1 cellular context compared by ENCODE assay signal in genomic region chr5:133969654-133970324, GRCh38.
TF ChIP-seq lines count a peak whose summit lies in the region.

No MANE protein-coding gene starts in this region.

TF ChIP-seq in HepG2, 621 proteins besides CTCF, POLR2A, EP300 and RAD21 (continued from another document and continues in another):
- peak; percentile 90; the same call in 1 of the 2 replicates for TF ChIP-seq NCOR1 (IDR thresholded peaks at IDR 0.05; ENCODE audit: borderline replicate concordance, low read length)
- TF ChIP-seq PRPF4 (IDR thresholded peaks at IDR 0.05; ENCODE audit: low read depth, low read length, poor library complexity, severe bottlenecking), result no peak
- no peak for TF ChIP-seq ZXDC (CRISPR knock-in tag; IDR thresholded peaks at IDR 0.05)
- TF ChIP-seq TMF1 (CRISPR knock-in tag; IDR thresholded peaks at IDR 0.05; ENCODE audit: low read depth), result no peak
- TF ChIP-seq PHF21A (CRISPR knock-in tag; IDR thresholded peaks at IDR 0.05), result no peak; the same call in 1 of the 2 replicates
- peak; percentile 36; the same call in 1 of the 2 replicates for TF ChIP-seq NAIF1 (CRISPR knock-in tag; IDR thresholded peaks at IDR 0.05; ENCODE audit: borderline replicate concordance)
- TF ChIP-seq CAMTA2 (CRISPR knock-in tag; IDR thresholded peaks at IDR 0.05; ENCODE audit: borderline replicate concordance), result no peak
- no peak; the same call in 1 of the 2 replicates for TF ChIP-seq ZBTB34 (CRISPR knock-in tag; IDR thresholded peaks at IDR 0.05)
- no peak for TF ChIP-seq ZBTB37 (CRISPR knock-in tag; IDR thresholded peaks at IDR 0.05)
- TF ChIP-seq PHF20 (CRISPR knock-in tag; IDR thresholded peaks at IDR 0.05), result no peak
- no peak for TF ChIP-seq ZNF441 (CRISPR knock-in tag; IDR thresholded peaks at IDR 0.05; ENCODE audit: borderline replicate concordance)
- no peak for TF ChIP-seq SNRNP70 (IDR thresholded peaks at IDR 0.05; ENCODE audit: low read depth, low read length)
- no peak for TF ChIP-seq ZNF740 (CRISPR knock-in tag; IDR thresholded peaks at IDR 0.05)
- TF ChIP-seq CEBPZ (IDR thresholded peaks at IDR 0.05; ENCODE audit: low read length), result no peak
- TF ChIP-seq RARA (CRISPR knock-in tag; IDR thresholded peaks at IDR 0.05), result 0 out of 2 replicates have a peak, but pooled peaks have one; percentile 6
- TF ChIP-seq ZMYM3 (CRISPR knock-in tag; IDR thresholded peaks at IDR 0.05), result no peak; the same call in 1 of the 2 replicates
- peak; percentile 83 for TF ChIP-seq FOSL2 (CRISPR knock-in tag; IDR thresholded peaks at IDR 0.05)
- peak; percentile 45; the same call in 1 of the 2 replicates for TF ChIP-seq ZNF124 (CRISPR knock-in tag; IDR thresholded peaks at IDR 0.05)
- no peak; the same call in 1 of the 2 replicates for TF ChIP-seq FOXJ3 (CRISPR knock-in tag; IDR thresholded peaks at IDR 0.05; ENCODE audit: borderline replicate concordance)
- no peak for TF ChIP-seq MAFF (IDR thresholded peaks at IDR 0.05; ENCODE audit: low read depth, low read length)
- TF ChIP-seq POGK (CRISPR knock-in tag; conservative IDR thresholded peaks at IDR 0.05), result 0 out of 2 replicates have a peak, but pooled peaks have one; percentile 16
- no peak for TF ChIP-seq RNF2 (conservative IDR thresholded peaks at IDR 0.05; ENCODE audit: low read depth)
- no peak for TF ChIP-seq ZNF431 (CRISPR knock-in tag; IDR thresholded peaks at IDR 0.05; ENCODE audit: borderline replicate concordance, low read depth)
- TF ChIP-seq ATF6 (CRISPR knock-in tag; conservative IDR thresholded peaks at IDR 0.05), result no peak
- no peak for TF ChIP-seq ZNF850 (CRISPR knock-in tag; conservative IDR thresholded peaks at IDR 0.05)
- no peak for TF ChIP-seq FOXO1 (CRISPR knock-in tag; IDR thresholded peaks at IDR 0.05)
- no peak for TF ChIP-seq PREB (CRISPR knock-in tag; IDR thresholded peaks at IDR 0.05)
- TF ChIP-seq KDM3A (CRISPR knock-in tag; IDR thresholded peaks at IDR 0.05; ENCODE audit: low read depth), result no peak
- no peak for TF ChIP-seq ZNF468 (CRISPR knock-in tag; IDR thresholded peaks at IDR 0.05)
- peak; percentile 67 for TF ChIP-seq KAT8 (CRISPR knock-in tag; IDR thresholded peaks at IDR 0.05)
- TF ChIP-seq ZNF275 (CRISPR knock-in tag; IDR thresholded peaks at IDR 0.05; ENCODE audit: borderline replicate concordance), result no peak
- no peak for TF ChIP-seq MEIS1 (CRISPR knock-in tag; IDR thresholded peaks at IDR 0.05; ENCODE audit: borderline replicate concordance)
- TF ChIP-seq ZNF644 (CRISPR knock-in tag; IDR thresholded peaks at IDR 0.05; ENCODE audit: low read depth), result no peak
- TF ChIP-seq ZNF121 (CRISPR knock-in tag; IDR thresholded peaks at IDR 0.05), result no peak
- no peak for TF ChIP-seq ZMAT5 (CRISPR knock-in tag; IDR thresholded peaks at IDR 0.05; ENCODE audit: borderline replicate concordance, low read depth)
- no peak for TF ChIP-seq MXD3 (CRISPR knock-in tag; IDR thresholded peaks at IDR 0.05)
- peak; percentile 62 for TF ChIP-seq POLR2AphosphoS5 (IDR thresholded peaks at IDR 0.05; ENCODE audit: low read depth, low read length)
- TF ChIP-seq ZNF501 (CRISPR knock-in tag; IDR thresholded peaks at IDR 0.05), result no peak
- no peak for TF ChIP-seq NFATC3 (CRISPR knock-in tag; IDR thresholded peaks at IDR 0.05)
- TF ChIP-seq HMGA1 (CRISPR knock-in tag; conservative IDR thresholded peaks at IDR 0.05), result no peak
- TF ChIP-seq CHD2 (IDR thresholded peaks at IDR 0.05; ENCODE audit: low read depth, low read length), result 0 out of 2 replicates have a peak, but pooled peaks have one; percentile 16
- TF ChIP-seq SP4 (CRISPR knock-in tag; IDR thresholded peaks at IDR 0.05), result no peak
- no peak for TF ChIP-seq RBAK (CRISPR knock-in tag; IDR thresholded peaks at IDR 0.05)
- TF ChIP-seq ZNF790 (CRISPR knock-in tag; IDR thresholded peaks at IDR 0.05; ENCODE audit: borderline replicate concordance), result no peak
